In genomic region chr5:88128813-88129212, GRCh38 we compare ENCODE assay signal across 1 cellular context.
A peak's percentile ranks its signal among the peaks of the same experiment; 100 is the strongest.
TF ChIP-seq lines count a peak whose summit lies in the region.

No MANE protein-coding gene starts in this region.

TF ChIP-seq in HepG2, 621 proteins besides CTCF, POLR2A, EP300 and RAD21 (continued from another document and continues in another):
- TF ChIP-seq ZNF816 (CRISPR knock-in tag; IDR thresholded peaks at IDR 0.05; ENCODE audit: borderline replicate concordance) (no peak), CEBPB (IDR thresholded peaks at IDR 0.05; ENCODE audit: borderline replicate concordance, low read depth, low read length) (no peak), GABPB1 (CRISPR knock-in tag; IDR thresholded peaks at IDR 0.05) (no peak), ZBTB21 (CRISPR knock-in tag; IDR thresholded peaks at IDR 0.05) (no peak), RFX5 (IDR thresholded peaks at IDR 0.05; ENCODE audit: low read depth, low read length) (no peak), SALL1 (CRISPR knock-in tag; IDR thresholded peaks at IDR 0.05) (peak; percentile 75; the same call in 1 of the 2 replicates), MEIS2 (CRISPR knock-in tag; IDR thresholded peaks at IDR 0.05) (no peak), SAP130 (CRISPR knock-in tag; IDR thresholded peaks at IDR 0.05; ENCODE audit: low read depth) (peak; percentile 53; the same call in 1 of the 2 replicates), TEAD2 (CRISPR knock-in tag; IDR thresholded peaks at IDR 0.05) (no peak), ZNF703 (CRISPR knock-in tag; IDR thresholded peaks at IDR 0.05; ENCODE audit: borderline replicate concordance) (no peak; the same call in 1 of the 2 replicates), KDM1A (CRISPR knock-in tag; IDR thresholded peaks at IDR 0.05) (peak; percentile 51; the same call in 1 of the 2 replicates), ZNF564 (CRISPR knock-in tag; IDR thresholded peaks at IDR 0.05) (no peak), HMGXB4 (CRISPR knock-in tag; IDR thresholded peaks at IDR 0.05; ENCODE audit: borderline replicate concordance in 1 of 2, low read depth in 1 of 2) (0 out of 4 replicates have a peak, but pooled peaks of 1 of the 2 experiments have one; percentile 32), MXI1 (IDR thresholded peaks at IDR 0.05; ENCODE audit: borderline replicate concordance, low read depth, low read length) (no peak), PHF8 (CRISPR knock-in tag; IDR thresholded peaks at IDR 0.05) (no peak), TBX3 (IDR thresholded peaks at IDR 0.05; ENCODE audit: borderline replicate concordance) (peak; percentile 54; the same call in 1 of the 2 replicates), ZFX (CRISPR knock-in tag; IDR thresholded peaks at IDR 0.05; ENCODE audit: low read depth) (no peak), SP4 (CRISPR knock-in tag; IDR thresholded peaks at IDR 0.05) (no peak), RAD51 (IDR thresholded peaks at IDR 0.05; ENCODE audit: borderline replicate concordance) (no peak), CBFB (CRISPR knock-in tag; IDR thresholded peaks at IDR 0.05) (no peak), MZF1 (CRISPR knock-in tag; IDR thresholded peaks at IDR 0.05; ENCODE audit: borderline replicate concordance) (no peak), ZNF430 (CRISPR knock-in tag; IDR thresholded peaks at IDR 0.05) (no peak), ZNF746 (CRISPR knock-in tag; IDR thresholded peaks at IDR 0.05) (no peak), ZNF362 (CRISPR knock-in tag; IDR thresholded peaks at IDR 0.05; ENCODE audit: borderline replicate concordance) (no peak), IKZF5 (CRISPR knock-in tag; IDR thresholded peaks at IDR 0.05) (peak; percentile 33; the same call in 1 of the 2 replicates), ZNF549 (CRISPR knock-in tag; IDR thresholded peaks at IDR 0.05) (0 out of 2 replicates have a peak, but pooled peaks have one; percentile 51), ZNF781 (CRISPR knock-in tag; IDR thresholded peaks at IDR 0.05; ENCODE audit: borderline replicate concordance, not compliant biosample characterization) (no peak), MAFK (conservative IDR thresholded peaks at IDR 0.05 in 1 of 2, IDR thresholded peaks at IDR 0.05 in 1 of 2; ENCODE audit: low read length in 2 of 2) (no peak), MYC (CRISPR knock-in tag; IDR thresholded peaks at IDR 0.05; ENCODE audit: borderline replicate concordance) (no peak), TAF1 (CRISPR knock-in tag; IDR thresholded peaks at IDR 0.05) (no peak), KLF15 (CRISPR knock-in tag; IDR thresholded peaks at IDR 0.05; ENCODE audit: borderline replicate concordance) (peak; percentile 42; the same call in 1 of the 2 replicates), NKX3-1 (CRISPR knock-in tag; IDR thresholded peaks at IDR 0.05) (no peak), HNF4A (CRISPR knock-in tag; IDR thresholded peaks at IDR 0.05) (peak; percentile 94), RXRB (CRISPR knock-in tag; IDR thresholded peaks at IDR 0.05; ENCODE audit: borderline replicate concordance) (peak; percentile 87), KDM4B (CRISPR knock-in tag; IDR thresholded peaks at IDR 0.05) (0 out of 2 replicates have a peak, but pooled peaks have one; percentile 40), EEA1 (CRISPR knock-in tag; IDR thresholded peaks at IDR 0.05; ENCODE audit: borderline replicate concordance) (no peak), ZNF33A (CRISPR knock-in tag; IDR thresholded peaks at IDR 0.05; ENCODE audit: borderline replicate concordance) (no peak), NPAS2 (CRISPR knock-in tag; IDR thresholded peaks at IDR 0.05; ENCODE audit: borderline replicate concordance) (no peak), SUZ12 (IDR thresholded peaks at IDR 0.05; ENCODE audit: low read depth, low read length) (no peak), ZNF639 (CRISPR knock-in tag; conservative IDR thresholded peaks at IDR 0.05) (no peak), ZFP62 (CRISPR knock-in tag; IDR thresholded peaks at IDR 0.05) (no peak), RERE (CRISPR knock-in tag; IDR thresholded peaks at IDR 0.05; ENCODE audit: low read depth) (peak; percentile 74; the same call in 1 of the 2 replicates), ZNF260 (CRISPR knock-in tag; IDR thresholded peaks at IDR 0.05; ENCODE audit: borderline replicate concordance, low read depth) (no peak), MYNN (CRISPR knock-in tag; IDR thresholded peaks at IDR 0.05; ENCODE audit: low read depth) (no peak), NFIB (CRISPR knock-in tag; IDR thresholded peaks at IDR 0.05; ENCODE audit: borderline replicate concordance) (no peak), DR1 (CRISPR knock-in tag; IDR thresholded peaks at IDR 0.05) (no peak), MBD4 (IDR thresholded peaks at IDR 0.05; ENCODE audit: borderline replicate concordance, low read length) (peak; percentile 84; the same call in 1 of the 2 replicates), THAP9 (CRISPR knock-in tag; IDR thresholded peaks at IDR 0.05; ENCODE audit: borderline replicate concordance) (no peak), NFAT5 (CRISPR knock-in tag; IDR thresholded peaks at IDR 0.05) (no peak), NFATC3 (CRISPR knock-in tag; IDR thresholded peaks at IDR 0.05) (no peak)
